1 cellular context compared by ENCODE assay signal in the genomic region with DNA sequence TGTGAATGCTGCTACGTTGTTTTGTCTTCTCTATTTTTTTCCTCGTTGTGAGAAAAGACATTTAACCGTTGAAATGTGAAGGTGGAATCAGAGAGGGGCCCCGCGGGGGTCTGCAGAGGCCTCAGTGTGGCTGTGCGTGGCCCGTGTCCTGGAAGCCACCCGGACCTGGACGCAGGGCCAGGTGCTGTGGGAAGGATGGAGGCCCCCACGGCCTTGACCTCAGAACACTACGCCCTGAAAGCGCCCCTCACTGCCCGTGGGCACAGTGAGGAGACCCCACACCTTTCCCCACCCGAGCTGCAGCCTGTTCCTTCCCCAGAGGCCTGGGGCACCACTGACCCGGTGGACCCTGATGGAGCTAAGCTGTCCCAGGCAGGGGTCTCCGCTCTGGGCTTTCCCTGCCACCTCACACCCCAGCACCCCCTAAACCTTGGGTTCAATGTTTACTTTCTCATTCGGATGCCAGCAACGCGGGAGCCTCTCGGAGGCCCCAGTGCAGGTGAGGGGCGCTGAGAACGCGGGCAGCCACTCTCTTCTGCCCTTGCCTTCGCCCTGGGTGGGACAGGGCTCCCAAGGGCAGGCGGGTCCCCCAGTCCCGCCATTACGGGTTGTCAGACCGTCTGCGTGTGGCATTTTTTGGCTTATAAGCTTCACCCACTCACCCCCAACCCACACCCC.
TF ChIP-seq lines count a peak whose summit lies in the region.

No MANE protein-coding gene starts in this region.

TF ChIP-seq in K562, 482 proteins besides CTCF, POLR2A, EP300 and RAD21:
- TF ChIP-seq HNRNPK (IDR thresholded peaks at IDR 0.05; ENCODE audit: low read depth, low read length, poor library complexity, severe bottlenecking) (no peak), MYBL2 (IDR thresholded peaks at IDR 0.05; ENCODE audit: low read depth) (no peak), MYBL2 (CRISPR knock-in tag; IDR thresholded peaks at IDR 0.05; ENCODE audit: borderline replicate concordance) (no peak), KDM2B (CRISPR knock-in tag; IDR thresholded peaks at IDR 0.05) (no peak), ZC3H4 (CRISPR knock-in tag; IDR thresholded peaks at IDR 0.05; ENCODE audit: borderline replicate concordance) (no peak), ZNF561 (CRISPR knock-in tag; conservative IDR thresholded peaks at IDR 0.05) (no peak)
- TF ChIP-seq, protein P1, sequence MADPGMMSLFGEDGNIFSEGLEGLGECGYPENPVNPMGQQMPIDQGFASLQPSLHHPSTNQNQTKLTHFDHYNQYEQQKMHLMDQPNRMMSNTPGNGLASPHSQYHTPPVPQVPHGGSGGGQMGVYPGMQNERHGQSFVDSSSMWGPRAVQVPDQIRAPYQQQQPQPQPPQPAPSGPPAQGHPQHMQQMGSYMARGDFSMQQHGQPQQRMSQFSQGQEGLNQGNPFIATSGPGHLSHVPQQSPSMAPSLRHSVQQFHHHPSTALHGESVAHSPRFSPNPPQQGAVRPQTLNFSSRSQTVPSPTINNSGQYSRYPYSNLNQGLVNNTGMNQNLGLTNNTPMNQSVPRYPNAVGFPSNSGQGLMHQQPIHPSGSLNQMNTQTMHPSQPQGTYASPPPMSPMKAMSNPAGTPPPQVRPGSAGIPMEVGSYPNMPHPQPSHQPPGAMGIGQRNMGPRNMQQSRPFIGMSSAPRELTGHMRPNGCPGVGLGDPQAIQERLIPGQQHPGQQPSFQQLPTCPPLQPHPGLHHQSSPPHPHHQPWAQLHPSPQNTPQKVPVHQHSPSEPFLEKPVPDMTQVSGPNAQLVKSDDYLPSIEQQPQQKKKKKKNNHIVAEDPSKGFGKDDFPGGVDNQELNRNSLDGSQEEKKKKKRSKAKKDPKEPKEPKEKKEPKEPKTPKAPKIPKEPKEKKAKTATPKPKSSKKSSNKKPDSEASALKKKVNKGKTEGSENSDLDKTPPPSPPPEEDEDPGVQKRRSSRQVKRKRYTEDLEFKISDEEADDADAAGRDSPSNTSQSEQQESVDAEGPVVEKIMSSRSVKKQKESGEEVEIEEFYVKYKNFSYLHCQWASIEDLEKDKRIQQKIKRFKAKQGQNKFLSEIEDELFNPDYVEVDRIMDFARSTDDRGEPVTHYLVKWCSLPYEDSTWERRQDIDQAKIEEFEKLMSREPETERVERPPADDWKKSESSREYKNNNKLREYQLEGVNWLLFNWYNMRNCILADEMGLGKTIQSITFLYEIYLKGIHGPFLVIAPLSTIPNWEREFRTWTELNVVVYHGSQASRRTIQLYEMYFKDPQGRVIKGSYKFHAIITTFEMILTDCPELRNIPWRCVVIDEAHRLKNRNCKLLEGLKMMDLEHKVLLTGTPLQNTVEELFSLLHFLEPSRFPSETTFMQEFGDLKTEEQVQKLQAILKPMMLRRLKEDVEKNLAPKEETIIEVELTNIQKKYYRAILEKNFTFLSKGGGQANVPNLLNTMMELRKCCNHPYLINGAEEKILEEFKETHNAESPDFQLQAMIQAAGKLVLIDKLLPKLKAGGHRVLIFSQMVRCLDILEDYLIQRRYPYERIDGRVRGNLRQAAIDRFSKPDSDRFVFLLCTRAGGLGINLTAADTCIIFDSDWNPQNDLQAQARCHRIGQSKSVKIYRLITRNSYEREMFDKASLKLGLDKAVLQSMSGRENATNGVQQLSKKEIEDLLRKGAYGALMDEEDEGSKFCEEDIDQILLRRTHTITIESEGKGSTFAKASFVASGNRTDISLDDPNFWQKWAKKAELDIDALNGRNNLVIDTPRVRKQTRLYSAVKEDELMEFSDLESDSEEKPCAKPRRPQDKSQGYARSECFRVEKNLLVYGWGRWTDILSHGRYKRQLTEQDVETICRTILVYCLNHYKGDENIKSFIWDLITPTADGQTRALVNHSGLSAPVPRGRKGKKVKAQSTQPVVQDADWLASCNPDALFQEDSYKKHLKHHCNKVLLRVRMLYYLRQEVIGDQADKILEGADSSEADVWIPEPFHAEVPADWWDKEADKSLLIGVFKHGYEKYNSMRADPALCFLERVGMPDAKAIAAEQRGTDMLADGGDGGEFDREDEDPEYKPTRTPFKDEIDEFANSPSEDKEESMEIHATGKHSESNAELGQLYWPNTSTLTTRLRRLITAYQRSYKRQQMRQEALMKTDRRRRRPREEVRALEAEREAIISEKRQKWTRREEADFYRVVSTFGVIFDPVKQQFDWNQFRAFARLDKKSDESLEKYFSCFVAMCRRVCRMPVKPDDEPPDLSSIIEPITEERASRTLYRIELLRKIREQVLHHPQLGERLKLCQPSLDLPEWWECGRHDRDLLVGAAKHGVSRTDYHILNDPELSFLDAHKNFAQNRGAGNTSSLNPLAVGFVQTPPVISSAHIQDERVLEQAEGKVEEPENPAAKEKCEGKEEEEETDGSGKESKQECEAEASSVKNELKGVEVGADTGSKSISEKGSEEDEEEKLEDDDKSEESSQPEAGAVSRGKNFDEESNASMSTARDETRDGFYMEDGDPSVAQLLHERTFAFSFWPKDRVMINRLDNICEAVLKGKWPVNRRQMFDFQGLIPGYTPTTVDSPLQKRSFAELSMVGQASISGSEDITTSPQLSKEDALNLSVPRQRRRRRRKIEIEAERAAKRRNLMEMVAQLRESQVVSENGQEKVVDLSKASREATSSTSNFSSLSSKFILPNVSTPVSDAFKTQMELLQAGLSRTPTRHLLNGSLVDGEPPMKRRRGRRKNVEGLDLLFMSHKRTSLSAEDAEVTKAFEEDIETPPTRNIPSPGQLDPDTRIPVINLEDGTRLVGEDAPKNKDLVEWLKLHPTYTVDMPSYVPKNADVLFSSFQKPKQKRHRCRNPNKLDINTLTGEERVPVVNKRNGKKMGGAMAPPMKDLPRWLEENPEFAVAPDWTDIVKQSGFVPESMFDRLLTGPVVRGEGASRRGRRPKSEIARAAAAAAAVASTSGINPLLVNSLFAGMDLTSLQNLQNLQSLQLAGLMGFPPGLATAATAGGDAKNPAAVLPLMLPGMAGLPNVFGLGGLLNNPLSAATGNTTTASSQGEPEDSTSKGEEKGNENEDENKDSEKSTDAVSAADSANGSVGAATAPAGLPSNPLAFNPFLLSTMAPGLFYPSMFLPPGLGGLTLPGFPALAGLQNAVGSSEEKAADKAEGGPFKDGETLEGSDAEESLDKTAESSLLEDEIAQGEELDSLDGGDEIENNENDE (IDR thresholded peaks at IDR 0.05; ENCODE audit: low read depth, low read length) = no peak
TF ChIP-seq in K562: peak in this region for 0.
